Comparison of ENCODE assay signal across 18 cellular contexts in genomic region chr18:8186413-8186812, GRCh38.
"Had no signal": no experiment of that assay in that cellular context is flagged by ENCODE, and none has a peak within 500 bp of the region (broad histone marks: within the 10 kb centered on the region; RNA-seq: fewer than 3 reads in every experiment).

No MANE protein-coding gene starts in this region.

- H3K27me3 ChIP-seq: dorsolateral prefrontal cortex, esophagus muscularis mucosa, foreskin keratinocyte, gastroesophageal sphincter, hepatocyte, left lung had no signal

- H3K27ac ChIP-seq: coronary artery, dorsolateral prefrontal cortex, esophagus muscularis mucosa, foreskin keratinocyte, gastroesophageal sphincter, hepatocyte, left lung, lower lobe of right lung had no signal

- H3K4me3 ChIP-seq: coronary artery, dorsolateral prefrontal cortex, esophagus muscularis mucosa, gastroesophageal sphincter, hepatocyte, left lung, lower lobe of right lung, mucosa of descending colon had no signal

- H3K36me3 ChIP-seq: esophagus muscularis mucosa, gastroesophageal sphincter, left lung, lower lobe of right lung had no signal

- ATAC-seq: foreskin keratinocyte, gastroesophageal sphincter, left lung, lower lobe of right lung, mucosa of descending colon had no signal

- H3K4me1 ChIP-seq: foreskin keratinocyte, left lung, lower lobe of right lung had no signal

- DNase-seq: dermis blood vessel endothelial cell; dorsolateral prefrontal cortex; effector CD4-positive, alpha-beta T cell; effector memory CD4-positive, alpha-beta T cell; foreskin keratinocyte; hypothalamus; immature natural killer cell; islet precursor cell; kidney; kidney glomerular epithelial cell; left lung; lower lobe of right lung; mesenchymal stem cell; mucosa of descending colon had no signal

- H3K9me3 ChIP-seq: esophagus muscularis mucosa, gastroesophageal sphincter, left lung, lower lobe of right lung, mucosa of descending colon had no signal
